ENCODE assay signal across 8 cellular contexts in genomic region chr9:127943746-127944145, GRCh38. TPM values are rescaled to one million over a fixed set of nuclear protein-coding genes. Genes with fewer than 3 reads are reported as not detected.
DNase-seq lines count a peak whose midpoint lies in the region; ATAC-seq, FAIRE-seq and TF ChIP-seq lines count a peak whose summit lies in the region.

No MANE protein-coding gene starts in this region.

- H3K4me3 Mint-ChIP-seq in type B pancreatic cell, result no peak overlapping the region

- no peak; a peak in 1 of 5 replicates for TF ChIP-seq EP300 in A549 (IDR thresholded peaks at IDR 0.05)

- no peaks in the 10 kb centered on the region for H3K9me3 Mint-ChIP-seq in type B pancreatic cell

- ATAC-seq in A549 (peak; percentile 70 to 89), GM18858 (IDR thresholded peaks at IDR 0.05; ENCODE audit: unreplicated experiment) (peak; percentile 51), pancreas (peak; percentile 70 to 89 (median 86))

- TF ChIP-seq POLR2A in A549 (IDR thresholded peaks at IDR 0.05; ENCODE audit: low read length), result no peak

- H3K27ac Mint-ChIP-seq in type B pancreatic cell, result peak overlapping the region; percentile 53

- H3K4me2 ChIP-seq in A549, result no peak overlapping the region

- in situ Hi-C loops in SK-MEL-5 (cut with HindIII; ENCODE audit: low pct_unique_long_range_greater_than_20kb, low sequenced_read_pairs), result no loop called here

- WGBS in A549 (ENCODE audit: missing lambda C conversion rate), result 27% methylated on average over 13 of the region's 13 CpGs
- WGBS in pancreas, 2 donors, result 52 to 53% methylated on average over 13 of the region's 13 CpGs

- CTCF ChIA-PET in A549 (lab: Yijun Ruan, JAX), result interaction anchor here (0.6 to 35.7 kb wide), 38 partner anchors 10 to 181 kb away, joined by 3 to 827 read pairs (median 11); partner anchors contain the start of genes EEIG1, NAIF1, PIP5KL1 and SLC25A25

- peak; percentile 93 to 95 for TF ChIP-seq RAD21 in A549 (conservative IDR thresholded peaks at IDR 0.05 in 1 of 2, IDR thresholded peaks at IDR 0.05 in 1 of 2)

- peaks cover 22% of the 10 kb centered on the region for H3K4me1 Mint-ChIP-seq in type B pancreatic cell (ENCODE audit: unreplicated experiment)

- no peaks in the 10 kb centered on the region for H3K27me3 ChIP-seq in pancreas

- H3K36me3 ChIP-seq in pancreas, result peaks cover 3 to 36% (median 13%) of the 10 kb centered on the region in 3 donors

- H3K27me3 Mint-ChIP-seq in type B pancreatic cell, result no peaks in the 10 kb centered on the region

- H3K36me3 Mint-ChIP-seq in type B pancreatic cell, result peaks cover 11% of the 10 kb centered on the region

- intact Hi-C loops in pancreas (cut with DNase I), result loop anchor here in 2 of 3 donors (5.0 kb wide), 2 partner anchors 94 to 174 kb away; no protein-coding TSS in a partner anchor

- FAIRE-seq in A549 (lab: Jason Lieb, UNC) (no peak), pancreas (lab: Jason Lieb, UNC) (no peak)

- H3K9me3 ChIP-seq in A549 (no peaks in the 10 kb centered on the region), pancreas (no peaks in the 10 kb centered on the region)

- H3K4me3 ChIP-seq in A549, result no peak overlapping the region
- H3K4me3 ChIP-seq in pancreas, result no peak overlapping the region

- DNase-seq in A549 (ENCODE audit: low read depth in 1 of 2, low spot score in 1 of 2) (peak; percentile 79 to 86), M059J (ENCODE audit: low read depth) (peak; percentile 54), SK-MEL-5 (ENCODE audit: low read depth, low spot score) (peak; percentile 88), germinal center (ENCODE audit: low spot score) (peak; percentile 78), pancreas (peak; percentile 73 to 92 (median 80)), type B pancreatic cell (ENCODE audit: extremely low spot score, unreplicated experiment) (no peak)
- DNase-seq in activated naive CD4-positive, alpha-beta T cell treated with Interleukin-2 at 50 U/mL for 16 hours, result peak; percentile 82

- TF ChIP-seq CTCF in A549 (IDR thresholded peaks at IDR 0.05) (peak; percentile 82), pancreas (IDR thresholded peaks at IDR 0.05) (peak; percentile 45 to 77 (median 66)), type B pancreatic cell (conservative IDR thresholded peaks at IDR 0.05) (peak; percentile 87)

- H3K27ac ChIP-seq in A549 (peak overlapping the region; percentile 34 to 58; a peak in 4 of 6 replicates), pancreas (no peak overlapping the region)

- H3K4me1 ChIP-seq in A549 (peaks cover 18% of the 10 kb centered on the region; the same call in 2 of the 3 replicates), pancreas (no peaks in the 10 kb centered on the region)

- POLR2A ChIA-PET in A549 (lab: Yijun Ruan, JAX), result interaction anchor here (0.6 to 1.2 kb wide), 3 partner anchors 23 to 124 kb away, joined by 3 to 5 read pairs (median 4); partner anchors contain the start of genes NAIF1, SLC25A25 and ST6GALNAC4

TF ChIP-seq in A549, 52 proteins besides CTCF, POLR2A, EP300 and RAD21:
- TF ChIP-seq BCL3 (IDR thresholded peaks at IDR 0.05), result no peak
- no peak for TF ChIP-seq ZC3H11A (IDR thresholded peaks at IDR 0.05)
- no peak for TF ChIP-seq RCOR1 (IDR thresholded peaks at IDR 0.05; ENCODE audit: low read depth, low read length)
- TF ChIP-seq MAX (IDR thresholded peaks at IDR 0.05), result peak; percentile 63
- peak; percentile 93 for TF ChIP-seq SMC3 (IDR thresholded peaks at IDR 0.05)
- no peak for TF ChIP-seq MYC (IDR thresholded peaks at IDR 0.05; ENCODE audit: borderline replicate concordance, low read length)

RNA-seq across cellular contexts. Expression of gene DPM2, which starts 6.1 kb away (rescaled TPM):
- polyA plus RNA-seq in A549 (2011; rRNA removed) (41.9 and 48.8 TPM in 2 replicates), A549 (2017; fragmentation: RNase III; extraction: RNeasy Plus Mini Kit Qiagen cat#74134 plus additional on column Dnase treatment) (45.9 to 50.1 TPM (median 46.3 TPM) in 3 replicates), pancreas (10 to 100 TPM; 39.0 to 56.8 TPM)
- polyA plus RNA-seq in A549 (2012; cell fraction: cytosol; rRNA removed), result 63.0 and 76.3 TPM in 2 replicates
- 52.4 and 53.7 TPM in 2 replicates for polyA plus RNA-seq in A549 (2012; cell fraction: nucleus; rRNA removed)
- polyA minus RNA-seq in A549 (2011; rRNA and poly(A)+ RNA removed), result 78.6 and 82.1 TPM in 2 replicates
- total RNA-seq in M059J (2014; rRNA removed; shearing (Covaris generic)), result 53.8 and 77.2 TPM in 2 replicates
- total RNA-seq in SK-MEL-5 (2014; rRNA removed; shearing (Covaris generic)), result 31.4 and 34.9 TPM in 2 replicates
- polyA plus RNA-seq in SK-MEL-5 (2015; cell fraction: cytosol; rRNA removed), result 58.5 and 60.3 TPM in 2 replicates
- 38.5 and 69.3 TPM in 2 replicates for polyA plus RNA-seq in SK-MEL-5 (2015; cell fraction: nucleus; rRNA removed)
- total RNA-seq in pancreas (10 to 100 TPM; 19.6 to 34.9 (median 25.5) TPM), type B pancreatic cell (ENCODE audit: low replicate concordance) (41.6 and 56.3 TPM in 2 replicates)

RNA-seq across cellular contexts. Expression of gene PIP5KL1, which starts 13.2 kb away (rescaled TPM):
- polyA plus RNA-seq in A549 (2011; rRNA removed), result 1.8 and 2.4 TPM in 2 replicates
- polyA plus RNA-seq in A549 (2012; cell fraction: cytosol; rRNA removed), result 1.4 and 2.2 TPM in 2 replicates
- polyA plus RNA-seq in A549 (2012; cell fraction: nucleus; rRNA removed), result 19.9 and 20.7 TPM in 2 replicates
- polyA plus RNA-seq in A549 (2017; fragmentation: RNase III; extraction: RNeasy Plus Mini Kit Qiagen cat#74134 plus additional on column Dnase treatment), result 2.0 to 3.7 TPM (median 2.5 TPM) in 3 replicates
- polyA minus RNA-seq in A549 (2011; rRNA and poly(A)+ RNA removed), result 0.70 and 2.0 TPM in 2 replicates
- total RNA-seq in M059J (2014; rRNA removed; shearing (Covaris generic)), result 1.6 TPM in 1 of 2 replicates, not detected in the other
- 0.32 TPM in 1 of 2 replicates, not detected in the other for total RNA-seq in SK-MEL-5 (2014; rRNA removed; shearing (Covaris generic))
- 0.30 and 1.3 TPM in 2 replicates for polyA plus RNA-seq in SK-MEL-5 (2015; cell fraction: cytosol; rRNA removed)
- 1.9 and 4.6 TPM in 2 replicates for polyA plus RNA-seq in SK-MEL-5 (2015; cell fraction: nucleus; rRNA removed)
- 1 to 10 TPM; 1.0 to 2.2 (median 1.2) TPM for total RNA-seq in pancreas
- polyA plus RNA-seq in pancreas, result 1 to 10 TPM in 1 of 2 donors, under 1 TPM in 1; 0.80 to 2.5 TPM
- total RNA-seq in type B pancreatic cell (ENCODE audit: low replicate concordance), result 5.8 and 9.4 TPM in 2 replicates

RNA-seq across cellular contexts. Expression of gene ST6GALNAC4, which starts 26.9 kb away (rescaled TPM):
- polyA plus RNA-seq in A549 (2011; rRNA removed), result 11.0 and 12.5 TPM in 2 replicates
- polyA plus RNA-seq in A549 (2012; cell fraction: cytosol; rRNA removed), result 21.5 and 29.4 TPM in 2 replicates
- 28.7 and 46.1 TPM in 2 replicates for polyA plus RNA-seq in A549 (2012; cell fraction: nucleus; rRNA removed)
- polyA plus RNA-seq in A549 (2017; fragmentation: RNase III; extraction: RNeasy Plus Mini Kit Qiagen cat#74134 plus additional on column Dnase treatment), result 18.1 to 25.4 TPM (median 24.8 TPM) in 3 replicates
- 17.6 and 18.1 TPM in 2 replicates for polyA minus RNA-seq in A549 (2011; rRNA and poly(A)+ RNA removed)
- 12.2 and 12.6 TPM in 2 replicates for total RNA-seq in M059J (2014; rRNA removed; shearing (Covaris generic))
- total RNA-seq in SK-MEL-5 (2014; rRNA removed; shearing (Covaris generic)), result 5.2 and 7.4 TPM in 2 replicates
- polyA plus RNA-seq in SK-MEL-5 (2015; cell fraction: cytosol; rRNA removed), result 17.9 and 18.1 TPM in 2 replicates
- polyA plus RNA-seq in SK-MEL-5 (2015; cell fraction: nucleus; rRNA removed), result 6.6 and 7.9 TPM in 2 replicates
- total RNA-seq in pancreas, result 10 to 100 TPM; 25.9 to 66.6 (median 41.3) TPM
- polyA plus RNA-seq in pancreas, result 10 to 100 TPM; 22.2 to 27.7 TPM
- 11.9 and 17.5 TPM in 2 replicates for total RNA-seq in type B pancreatic cell (ENCODE audit: low replicate concordance)

RNA-seq across cellular contexts. Expression of gene EEIG1, which starts 37.0 kb away (rescaled TPM):
- polyA plus RNA-seq in A549 (2011; rRNA removed) (24.4 and 30.3 TPM in 2 replicates), A549 (2017; fragmentation: RNase III; extraction: RNeasy Plus Mini Kit Qiagen cat#74134 plus additional on column Dnase treatment) (24.1 to 33.0 TPM (median 31.5 TPM) in 3 replicates), pancreas (10 to 100 TPM; 25.4 to 56.5 TPM)
- polyA plus RNA-seq in A549 (2012; cell fraction: cytosol; rRNA removed), result 51.7 and 54.7 TPM in 2 replicates
- 83.0 and 94.5 TPM in 2 replicates for polyA plus RNA-seq in A549 (2012; cell fraction: nucleus; rRNA removed)
- polyA minus RNA-seq in A549 (2011; rRNA and poly(A)+ RNA removed), result 16.2 and 33.7 TPM in 2 replicates
- 4.3 and 35.5 TPM in 2 replicates for total RNA-seq in M059J (2014; rRNA removed; shearing (Covaris generic))
- total RNA-seq in SK-MEL-5 (2014; rRNA removed; shearing (Covaris generic)), result 28.5 and 31.1 TPM in 2 replicates
- polyA plus RNA-seq in SK-MEL-5 (2015; cell fraction: cytosol; rRNA removed), result 157 and 182 TPM in 2 replicates
- polyA plus RNA-seq in SK-MEL-5 (2015; cell fraction: nucleus; rRNA removed), result 92.1 and 104 TPM in 2 replicates
- total RNA-seq in pancreas (10 to 100 TPM; 47.7 to 85.4 (median 69.1) TPM), type B pancreatic cell (ENCODE audit: low replicate concordance) (61.1 and 74.8 TPM in 2 replicates)

RNA-seq across cellular contexts. Expression of gene ST6GALNAC6, which starts 44.3 kb away (rescaled TPM):
- polyA plus RNA-seq in A549 (2011; rRNA removed), result 8.2 and 14.7 TPM in 2 replicates
- 12.7 and 16.0 TPM in 2 replicates for polyA plus RNA-seq in A549 (2012; cell fraction: cytosol; rRNA removed)
- polyA plus RNA-seq in A549 (2012; cell fraction: nucleus; rRNA removed), result 36.6 and 37.6 TPM in 2 replicates
- polyA plus RNA-seq in A549 (2017; fragmentation: RNase III; extraction: RNeasy Plus Mini Kit Qiagen cat#74134 plus additional on column Dnase treatment), result 15.8 to 25.2 TPM (median 22.0 TPM) in 3 replicates
- polyA minus RNA-seq in A549 (2011; rRNA and poly(A)+ RNA removed), result 15.6 and 18.6 TPM in 2 replicates
- total RNA-seq in M059J (2014; rRNA removed; shearing (Covaris generic)), result 15.9 and 29.4 TPM in 2 replicates
- 10.1 TPM in 2 replicates for total RNA-seq in SK-MEL-5 (2014; rRNA removed; shearing (Covaris generic))
- 14.1 and 15.6 TPM in 2 replicates for polyA plus RNA-seq in SK-MEL-5 (2015; cell fraction: cytosol; rRNA removed)
- 30.4 and 44.8 TPM in 2 replicates for polyA plus RNA-seq in SK-MEL-5 (2015; cell fraction: nucleus; rRNA removed)
- 10 to 100 TPM; 20.7 to 31.1 (median 26.0) TPM for total RNA-seq in pancreas
- 10 to 100 TPM; 30.6 to 35.7 TPM for polyA plus RNA-seq in pancreas
- total RNA-seq in type B pancreatic cell (ENCODE audit: low replicate concordance), result 19.8 and 32.6 TPM in 2 replicates

Comparison
In these comparisons a context has a peak if more than half of its experiments do, and no peak if none do; other contexts are left out.
1. H3K27ac ChIP-seq: peak in A549 (2 of 2); none in pancreas (0 of 4).
2. Peak in every context shown above with its lines, with median percentiles within 50 percentile points of each other: ATAC-seq and CTCF ChIP-seq.